Comparison of ENCODE assay signal across 14 cellular contexts in the genomic region with DNA sequence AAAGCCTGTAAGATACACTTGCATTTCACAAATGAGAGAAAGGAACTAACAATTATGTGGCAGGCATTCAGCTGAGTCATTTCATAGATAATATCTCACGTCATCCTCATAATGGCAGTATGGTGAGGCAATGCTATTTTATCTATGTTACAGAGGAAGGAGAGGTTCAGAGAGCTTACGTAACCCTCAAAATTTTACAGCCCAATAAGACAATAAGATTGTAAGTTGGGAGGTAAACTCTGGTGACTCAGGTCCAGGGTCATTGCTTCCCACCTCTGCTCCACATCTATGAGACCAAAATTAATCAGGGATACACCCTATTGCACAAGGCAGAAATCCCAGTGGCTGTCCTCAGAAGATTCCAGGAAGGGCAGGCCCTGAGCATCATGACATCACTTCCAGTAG.
DNase-seq lines count a peak whose midpoint lies in the region; ATAC-seq and TF ChIP-seq lines count a peak whose summit lies in the region.
"Had no signal": no experiment of that assay in that cellular context is flagged by ENCODE, and none has a peak within 500 bp of the region (broad histone marks: within the 10 kb centered on the region; RNA-seq: fewer than 3 reads in every experiment).

No MANE protein-coding gene starts in this region.

- H3K4me1 ChIP-seq in foreskin keratinocyte (no peaks in the 10 kb centered on the region), aorta (ENCODE audit: control insufficient read depth in 1 of 2, insufficient read depth in 2 of 2, low read length in 2 of 2) (no peaks in the 10 kb centered on the region), testis (no peaks in the 10 kb centered on the region)
- no peaks in the 10 kb centered on the region for H3K4me1 ChIP-seq in CD8-positive, alpha-beta memory T cell (ENCODE audit: insufficient read depth, low read length)
- H3K4me1 ChIP-seq: spleen had no signal

- no peaks in the 10 kb centered on the region for H3K36me3 Mint-ChIP-seq in CD8-positive, alpha-beta memory T cell
- H3K36me3 Mint-ChIP-seq: IgD-negative memory B cell; stimulated activated effector memory CD8-positive, alpha-beta T cell treated with anti-CD3 and anti-CD28 coated beads, Interleukin-12 subunit alpha, Interleukin-12 subunit beta, amount 100 ng/mL, for 72 hours had no signal

- POLR2A ChIA-PET in CD8-positive, alpha-beta memory T cell (lab: Charles Lee) = no interaction called here

- H3K4me3 ChIP-seq in aorta (ENCODE audit: low read length in 2 of 2) (no peak overlapping the region), coronary artery (no peak overlapping the region), testis (no peak overlapping the region)
- no peak overlapping the region for H3K4me3 ChIP-seq in CD8-positive, alpha-beta memory T cell (ENCODE audit: low read length)
- H3K4me3 ChIP-seq: cardiac muscle cell, spleen had no signal

- no peak for TF ChIP-seq CTCF in foreskin keratinocyte (conservative IDR thresholded peaks at IDR 0.05)
- TF ChIP-seq CTCF in coronary artery (IDR thresholded peaks at IDR 0.05) = no peak
- TF ChIP-seq CTCF in testis (IDR thresholded peaks at IDR 0.05) = no peak

- H3K36me3 ChIP-seq in aorta (ENCODE audit: control insufficient read depth in 1 of 2, insufficient read depth in 2 of 2, low read length in 1 of 2) = no peaks in the 10 kb centered on the region
- no peaks in the 10 kb centered on the region for H3K36me3 ChIP-seq in CD8-positive, alpha-beta memory T cell (ENCODE audit: insufficient read depth, low read length)
- H3K36me3 ChIP-seq in testis (ENCODE audit: low read depth, missing control alignments) = no peaks in the 10 kb centered on the region
- H3K36me3 ChIP-seq: cardiac muscle cell, spleen had no signal

- H3K4me1 Mint-ChIP-seq in CD8-positive, alpha-beta memory T cell = no peaks in the 10 kb centered on the region
- H3K4me1 Mint-ChIP-seq: IgD-negative memory B cell; stimulated activated effector memory CD8-positive, alpha-beta T cell treated with anti-CD3 and anti-CD28 coated beads, Interleukin-12 subunit alpha, Interleukin-12 subunit beta, amount 100 ng/mL, for 72 hours had no signal

- DNase-seq in Right ventricle myocardium inferior (ENCODE audit: missing footprints) = no peak
- DNase-seq in cardiac septum (ENCODE audit: low spot score) = no peak
- DNase-seq in SW480 (ENCODE audit: low spot score) = peak; percentile 94
- DNase-seq in foreskin keratinocyte = peak; percentile 70 to 91
- DNase-seq in aorta = no peak
- DNase-seq in coronary artery (ENCODE audit: low spot score) = no peak
- no peak for DNase-seq in CD8-positive, alpha-beta memory T cell
- DNase-seq in testis = no peak
- DNase-seq: ACHN, spleen had no signal

- ATAC-seq in Right ventricle myocardium inferior (peak; percentile 83), foreskin keratinocyte (peak; percentile 86), aorta (ENCODE audit: low FRiP score) (peak; percentile 67)
- ATAC-seq: stimulated activated effector memory CD8-positive, alpha-beta T cell treated with anti-CD3 and anti-CD28 coated beads, Interleukin-12 subunit alpha, Interleukin-12 subunit beta, amount 100 ng/mL, for 72 hours had no signal

- H3K4me3 Mint-ChIP-seq in CD8-positive, alpha-beta memory T cell = no peak overlapping the region
- H3K4me3 Mint-ChIP-seq: IgD-negative memory B cell; stimulated activated effector memory CD8-positive, alpha-beta T cell treated with anti-CD3 and anti-CD28 coated beads, Interleukin-12 subunit alpha, Interleukin-12 subunit beta, amount 100 ng/mL, for 72 hours; T-helper 1 cell treated with Interleukin-12 subunit alpha and Interleukin-12 subunit beta and Interleukin-4 antibody, amounts not matched to agents 30 μg/mL and 1 μg/mL, for 36 hours had no signal

- peaks cover 0 to 8% (median 0%) of the 10 kb centered on the region in 5 donors for H3K9me3 Mint-ChIP-seq in CD8-positive, alpha-beta memory T cell
- H3K9me3 Mint-ChIP-seq: T-helper 1 cell treated with Interleukin-12 subunit alpha and Interleukin-12 subunit beta and Interleukin-4 antibody, amounts not matched to agents 30 μg/mL and 1 μg/mL, for 36 hours had no signal

- peaks cover 0 to 3% of the 10 kb centered on the region in 2 donors for H3K27me3 Mint-ChIP-seq in CD8-positive, alpha-beta memory T cell
- H3K27me3 Mint-ChIP-seq: IgD-negative memory B cell had no signal

- H3K9me3 ChIP-seq in aorta (ENCODE audit: control insufficient read depth, low read length) (peaks cover 1% of the 10 kb centered on the region), testis (no peaks in the 10 kb centered on the region)
- H3K9me3 ChIP-seq in CD8-positive, alpha-beta memory T cell (ENCODE audit: low read length) = no peaks in the 10 kb centered on the region

- CTCF ChIA-PET in CD8-positive, alpha-beta memory T cell (lab: Charles Lee) = interaction anchor here (1.1 to 1.8 kb wide), 2 partner anchors 11 to 18 kb away, joined by 3 read pairs; no protein-coding TSS in a partner anchor

- whole genome bisulfite sequencing in aorta, 2 donors = 77 to 82% methylated on average over 2 of the region's 2 CpGs
- 62 to 77% methylated on average over 2 of the region's 2 CpGs for WGBS in testis, 2 donors

- TF ChIP-seq POLR2A in testis (IDR thresholded peaks at IDR 0.05) = no peak

- no peak overlapping the region for H3K27ac Mint-ChIP-seq in CD8-positive, alpha-beta memory T cell
- H3K27ac Mint-ChIP-seq: IgD-negative memory B cell; stimulated activated effector memory CD8-positive, alpha-beta T cell treated with anti-CD3 and anti-CD28 coated beads, Interleukin-12 subunit alpha, Interleukin-12 subunit beta, amount 100 ng/mL, for 72 hours; T-helper 1 cell treated with Interleukin-12 subunit alpha and Interleukin-12 subunit beta and Interleukin-4 antibody, amounts not matched to agents 30 μg/mL and 1 μg/mL, for 36 hours had no signal

- peaks cover 3% of the 10 kb centered on the region for H3K27me3 ChIP-seq in foreskin keratinocyte
- no peaks in the 10 kb centered on the region for H3K27me3 ChIP-seq in aorta (ENCODE audit: control insufficient read depth in 1 of 2, insufficient read depth in 2 of 2, low read length in 1 of 2)
- H3K27me3 ChIP-seq in CD8-positive, alpha-beta memory T cell (ENCODE audit: insufficient read depth, low read length, poor library complexity, severe bottlenecking) = no peaks in the 10 kb centered on the region
- H3K27me3 ChIP-seq in testis = no peaks in the 10 kb centered on the region
- H3K27me3 ChIP-seq: cardiac muscle cell had no signal

- intact Hi-C loops in Right ventricle myocardium inferior (cut with DNase I) = no loop called here
- intact Hi-C loops in cardiac septum (cut with DNase I) = no loop called here
- intact Hi-C loops in aorta (cut with DNase I) = no loop called here
- intact Hi-C loops in testis (cut with DNase I; ENCODE audit: low total_unique reads) = no loop called here

- H3K27ac ChIP-seq in foreskin keratinocyte (no peak overlapping the region), aorta (ENCODE audit: low read depth in 1 of 2, low read length in 2 of 2) (no peak overlapping the region), coronary artery (peak overlapping the region in 1 of 2 donors; percentile 35), testis (no peak overlapping the region)
- no peak overlapping the region for H3K27ac ChIP-seq in CD8-positive, alpha-beta memory T cell (ENCODE audit: low read depth, low read length)
- H3K27ac ChIP-seq: cardiac muscle cell, spleen had no signal

Comparison
In these comparisons a context has a peak if more than half of its experiments do, and no peak if none do; other contexts are left out.
1. DNase-seq: peak in SW480 (single experiment) and foreskin keratinocyte (2 of 2); none in Right ventricle myocardium inferior (single experiment), cardiac septum (single experiment), aorta (0 of 2), coronary artery (single experiment), CD8-positive, alpha-beta memory T cell (0 of 5) and testis (single experiment).
2. Peak in every context shown above with its lines, with median percentiles within 50 percentile points of each other: ATAC-seq.